Comparison of ENCODE assay signal across 1 cellular context in genomic region chr6:29964904-29965872, GRCh38.
A peak's percentile ranks its signal among the peaks of the same experiment; 100 is the strongest.
TF ChIP-seq lines count a peak whose summit lies in the region.

No MANE protein-coding gene starts in this region.

TF ChIP-seq in HepG2, 621 proteins besides CTCF, POLR2A, EP300 and RAD21 (continued from another document and continues in another):
- TF ChIP-seq ZNF589 (CRISPR knock-in tag; conservative IDR thresholded peaks at IDR 0.05) (no peak), ZNF550 (CRISPR knock-in tag; IDR thresholded peaks at IDR 0.05; ENCODE audit: borderline replicate concordance) (no peak), UBTF (CRISPR knock-in tag; IDR thresholded peaks at IDR 0.05) (peak; percentile 48; the same call in 1 of the 2 replicates), KLF6 (CRISPR knock-in tag; IDR thresholded peaks at IDR 0.05) (peak; percentile 91), BRCA1 (CRISPR knock-in tag; IDR thresholded peaks at IDR 0.05) (no peak; the same call in 1 of the 2 replicates), TGIF2 (CRISPR knock-in tag; IDR thresholded peaks at IDR 0.05) (peak; percentile 65; the same call in 1 of the 2 replicates), FOXA3 (CRISPR knock-in tag; IDR thresholded peaks at IDR 0.05) (peak; percentile 90), KLF15 (CRISPR knock-in tag; IDR thresholded peaks at IDR 0.05; ENCODE audit: borderline replicate concordance) (no peak), CEBPB (IDR thresholded peaks at IDR 0.05; ENCODE audit: borderline replicate concordance, low read depth, low read length) (no peak), PRDM15 (CRISPR knock-in tag; IDR thresholded peaks at IDR 0.05) (0 out of 2 replicates have a peak, but pooled peaks have one; percentile 33), ZNF512 (CRISPR knock-in tag; IDR thresholded peaks at IDR 0.05) (peak; percentile 95), RFXANK (CRISPR knock-in tag; IDR thresholded peaks at IDR 0.05) (peak; percentile 88), ZNF530 (CRISPR knock-in tag; IDR thresholded peaks at IDR 0.05; ENCODE audit: low read depth) (no peak), MTA3 (CRISPR knock-in tag; IDR thresholded peaks at IDR 0.05) (no peak), TFE3 (CRISPR knock-in tag; IDR thresholded peaks at IDR 0.05) (peak; percentile 85), NFATC3 (CRISPR knock-in tag; IDR thresholded peaks at IDR 0.05) (no peak), GTF2F1 (IDR thresholded peaks at IDR 0.05; ENCODE audit: low read length) (peak; percentile 85; the same call in 1 of the 2 replicates), ZNF430 (CRISPR knock-in tag; IDR thresholded peaks at IDR 0.05) (peak; percentile 71; the same call in 1 of the 2 replicates), ZNF317 (CRISPR knock-in tag; IDR thresholded peaks at IDR 0.05) (peak; percentile 63; the same call in 1 of the 2 replicates), ZNF883 (CRISPR knock-in tag; IDR thresholded peaks at IDR 0.05; ENCODE audit: not compliant biosample characterization) (no peak), RARA (CRISPR knock-in tag; IDR thresholded peaks at IDR 0.05) (peak; percentile 69), ZNF562 (CRISPR knock-in tag; IDR thresholded peaks at IDR 0.05; ENCODE audit: borderline replicate concordance) (no peak), MXD3 (CRISPR knock-in tag; IDR thresholded peaks at IDR 0.05) (peak; percentile 70; the same call in 1 of the 2 replicates), ZNF777 (CRISPR knock-in tag; IDR thresholded peaks at IDR 0.05) (peak; percentile 48), ZNF749 (CRISPR knock-in tag; IDR thresholded peaks at IDR 0.05; ENCODE audit: borderline replicate concordance) (peak; percentile 79; the same call in 1 of the 2 replicates), ZNF432 (CRISPR knock-in tag; IDR thresholded peaks at IDR 0.05; ENCODE audit: borderline replicate concordance) (no peak), MLXIP (CRISPR knock-in tag; IDR thresholded peaks at IDR 0.05; ENCODE audit: borderline replicate concordance) (no peak), CCDC6 (CRISPR knock-in tag; IDR thresholded peaks at IDR 0.05) (no peak), HIVEP1 (CRISPR knock-in tag; IDR thresholded peaks at IDR 0.05) (no peak), MTERF4 (CRISPR knock-in tag; IDR thresholded peaks at IDR 0.05) (no peak), TRIM22 (IDR thresholded peaks at IDR 0.05) (no peak), TEAD3 (CRISPR knock-in tag; optimal IDR thresholded peaks at IDR 0.05; ENCODE audit: borderline replicate concordance) (peak; percentile 52), ZNF180 (CRISPR knock-in tag; IDR thresholded peaks at IDR 0.05; ENCODE audit: borderline replicate concordance, low read depth) (no peak), ZMYM3 (CRISPR knock-in tag; IDR thresholded peaks at IDR 0.05) (peak; percentile 65; the same call in 1 of the 2 replicates), KDM5B (CRISPR knock-in tag; IDR thresholded peaks at IDR 0.05; ENCODE audit: borderline replicate concordance) (peak; percentile 13; the same call in 1 of the 2 replicates), SNAPC5 (CRISPR knock-in tag; IDR thresholded peaks at IDR 0.05; ENCODE audit: borderline replicate concordance) (no peak), HNF4A (CRISPR knock-in tag; IDR thresholded peaks at IDR 0.05) (no peak), NR0B2 (CRISPR knock-in tag; IDR thresholded peaks at IDR 0.05) (no peak), PTBP1 (IDR thresholded peaks at IDR 0.05; ENCODE audit: low read depth, low read length, poor library complexity, severe bottlenecking) (no peak), ZSCAN30 (CRISPR knock-in tag; IDR thresholded peaks at IDR 0.05) (no peak), STAT6 (CRISPR knock-in tag; IDR thresholded peaks at IDR 0.05; ENCODE audit: borderline replicate concordance) (0 out of 2 replicates have a peak, but pooled peaks have one; percentile 9), ZBTB1 (CRISPR knock-in tag; IDR thresholded peaks at IDR 0.05; ENCODE audit: borderline replicate concordance) (peak; percentile 65; the same call in 1 of the 2 replicates), RBM39 (IDR thresholded peaks at IDR 0.05; ENCODE audit: low read depth, low read length, poor library complexity, severe bottlenecking) (no peak), ZBTB42 (CRISPR knock-in tag; IDR thresholded peaks at IDR 0.05) (peak; percentile 95), ZNF382 (CRISPR knock-in tag; IDR thresholded peaks at IDR 0.05; ENCODE audit: borderline replicate concordance) (no peak), ETV5 (CRISPR knock-in tag; IDR thresholded peaks at IDR 0.05; ENCODE audit: borderline replicate concordance) (peak; percentile 98), ZNF256 (CRISPR knock-in tag; conservative IDR thresholded peaks at IDR 0.05) (no peak)
